1 cellular context compared by ENCODE assay signal in the genomic region with DNA sequence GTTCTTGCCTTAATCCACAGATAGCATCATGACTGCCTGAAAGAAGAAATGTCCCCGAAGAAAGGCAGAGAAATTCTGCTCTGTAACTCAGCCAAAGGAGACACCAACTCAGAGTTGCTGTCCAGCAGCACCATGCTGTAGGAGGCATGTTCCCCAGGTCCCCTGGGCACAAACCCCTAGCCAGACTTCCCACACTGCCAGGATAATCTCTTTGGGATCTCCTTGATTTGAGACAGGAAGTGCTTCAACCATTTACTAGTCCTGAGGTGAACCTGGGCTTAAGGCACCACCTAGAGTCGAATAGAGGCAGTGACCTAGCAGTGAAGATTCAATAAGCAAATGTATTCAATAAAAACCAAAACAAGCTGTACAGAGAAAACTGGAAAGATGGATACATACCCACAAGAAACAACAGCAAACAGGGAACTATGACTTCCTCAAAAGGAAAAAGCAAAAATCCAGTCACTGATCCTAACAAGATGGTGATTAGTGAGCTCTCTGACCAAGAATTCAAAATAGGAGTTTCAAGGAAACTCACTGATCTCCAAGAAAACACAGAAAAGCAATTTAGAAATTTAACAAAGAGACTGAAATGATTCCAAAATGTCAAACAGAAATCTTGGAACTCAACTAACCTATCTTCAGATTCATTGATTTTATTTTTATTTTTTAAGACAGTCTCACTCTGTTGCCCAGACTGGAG.
TF ChIP-seq lines count a peak whose summit lies in the region.

No MANE protein-coding gene starts in this region.

TF ChIP-seq in K562, 482 proteins besides CTCF, POLR2A, EP300 and RAD21 (continued from another document):
- TF ChIP-seq KAT8 (IDR thresholded peaks at IDR 0.05; ENCODE audit: low read depth) (no peak), ZNF3 (CRISPR knock-in tag; IDR thresholded peaks at IDR 0.05) (no peak), HINFP (tag; conservative IDR thresholded peaks at IDR 0.05; ENCODE audit: low read depth) (no peak), ZNF444 (CRISPR knock-in tag; IDR thresholded peaks at IDR 0.05) (no peak), NFXL1 (CRISPR knock-in tag; IDR thresholded peaks at IDR 0.05) (no peak), ZNF609 (CRISPR knock-in tag; IDR thresholded peaks at IDR 0.05; ENCODE audit: borderline replicate concordance) (no peak), RBM15 (IDR thresholded peaks at IDR 0.05; ENCODE audit: insufficient read depth, low read length) (no peak), CHCHD3 (CRISPR knock-in tag; IDR thresholded peaks at IDR 0.05) (no peak), KDM4B (IDR thresholded peaks at IDR 0.05; ENCODE audit: borderline replicate concordance in 2 of 2, low read depth in 1 of 2) (no peak), ZNF124 (CRISPR knock-in tag; IDR thresholded peaks at IDR 0.05) (no peak), SRF (CRISPR knock-in tag; IDR thresholded peaks at IDR 0.05) (no peak), PBX2 (CRISPR knock-in tag; IDR thresholded peaks at IDR 0.05; ENCODE audit: low read depth) (no peak), PBX2 (tag; conservative IDR thresholded peaks at IDR 0.05; ENCODE audit: low read depth) (no peak), SIX5 (IDR thresholded peaks at IDR 0.05; ENCODE audit: borderline replicate concordance in 1 of 2, insufficient read depth in 1 of 2, low read depth in 1 of 2, low read length in 2 of 2) (no peak), GATA2 (CRISPR knock-in tag; IDR thresholded peaks at IDR 0.05) (0 out of 2 replicates have a peak, but pooled peaks have one; percentile 41), U2AF1 (optimal IDR thresholded peaks at IDR 0.05; ENCODE audit: low read depth, low read length) (no peak), NFATC3 (IDR thresholded peaks at IDR 0.05) (no peak), BACH1 (tag; IDR thresholded peaks at IDR 0.05) (no peak), RCOR1 (IDR thresholded peaks at IDR 0.05; ENCODE audit: borderline replicate concordance in 1 of 2, low read depth in 2 of 2, low read length in 2 of 2) (no peak), ZNF324 (CRISPR knock-in tag; IDR thresholded peaks at IDR 0.05) (no peak), HMG20B (CRISPR knock-in tag; IDR thresholded peaks at IDR 0.05) (no peak), PREB (CRISPR knock-in tag; IDR thresholded peaks at IDR 0.05) (no peak), C11orf30 (IDR thresholded peaks at IDR 0.05; ENCODE audit: low read depth) (no peak), EHMT2 (IDR thresholded peaks at IDR 0.05) (0 out of 2 replicates have a peak, but pooled peaks have one; percentile 10), ZNF766 (CRISPR knock-in tag; conservative IDR thresholded peaks at IDR 0.05) (no peak)
- TF ChIP-seq, protein P1, sequence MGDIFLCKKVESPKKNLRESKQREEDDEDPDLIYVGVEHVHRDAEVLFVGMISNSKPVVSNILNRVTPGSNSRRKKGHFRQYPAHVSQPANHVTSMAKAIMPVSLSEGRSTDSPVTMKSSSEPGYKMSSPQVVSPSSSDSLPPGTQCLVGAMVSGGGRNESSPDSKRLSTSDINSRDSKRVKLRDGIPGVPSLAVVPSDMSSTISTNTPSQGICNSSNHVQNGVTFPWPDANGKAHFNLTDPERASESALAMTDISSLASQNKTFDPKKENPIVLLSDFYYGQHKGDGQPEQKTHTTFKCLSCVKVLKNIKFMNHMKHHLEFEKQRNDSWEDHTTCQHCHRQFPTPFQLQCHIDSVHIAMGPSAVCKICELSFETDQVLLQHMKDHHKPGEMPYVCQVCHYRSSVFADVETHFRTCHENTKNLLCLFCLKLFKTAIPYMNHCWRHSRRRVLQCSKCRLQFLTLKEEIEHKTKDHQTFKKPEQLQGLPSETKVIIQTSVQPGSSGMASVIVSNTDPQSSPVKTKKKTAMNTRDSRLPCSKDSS (IDR thresholded peaks at IDR 0.05; ENCODE audit: low read depth, partially characterized antibody): no peak
- TF ChIP-seq, protein P2, sequence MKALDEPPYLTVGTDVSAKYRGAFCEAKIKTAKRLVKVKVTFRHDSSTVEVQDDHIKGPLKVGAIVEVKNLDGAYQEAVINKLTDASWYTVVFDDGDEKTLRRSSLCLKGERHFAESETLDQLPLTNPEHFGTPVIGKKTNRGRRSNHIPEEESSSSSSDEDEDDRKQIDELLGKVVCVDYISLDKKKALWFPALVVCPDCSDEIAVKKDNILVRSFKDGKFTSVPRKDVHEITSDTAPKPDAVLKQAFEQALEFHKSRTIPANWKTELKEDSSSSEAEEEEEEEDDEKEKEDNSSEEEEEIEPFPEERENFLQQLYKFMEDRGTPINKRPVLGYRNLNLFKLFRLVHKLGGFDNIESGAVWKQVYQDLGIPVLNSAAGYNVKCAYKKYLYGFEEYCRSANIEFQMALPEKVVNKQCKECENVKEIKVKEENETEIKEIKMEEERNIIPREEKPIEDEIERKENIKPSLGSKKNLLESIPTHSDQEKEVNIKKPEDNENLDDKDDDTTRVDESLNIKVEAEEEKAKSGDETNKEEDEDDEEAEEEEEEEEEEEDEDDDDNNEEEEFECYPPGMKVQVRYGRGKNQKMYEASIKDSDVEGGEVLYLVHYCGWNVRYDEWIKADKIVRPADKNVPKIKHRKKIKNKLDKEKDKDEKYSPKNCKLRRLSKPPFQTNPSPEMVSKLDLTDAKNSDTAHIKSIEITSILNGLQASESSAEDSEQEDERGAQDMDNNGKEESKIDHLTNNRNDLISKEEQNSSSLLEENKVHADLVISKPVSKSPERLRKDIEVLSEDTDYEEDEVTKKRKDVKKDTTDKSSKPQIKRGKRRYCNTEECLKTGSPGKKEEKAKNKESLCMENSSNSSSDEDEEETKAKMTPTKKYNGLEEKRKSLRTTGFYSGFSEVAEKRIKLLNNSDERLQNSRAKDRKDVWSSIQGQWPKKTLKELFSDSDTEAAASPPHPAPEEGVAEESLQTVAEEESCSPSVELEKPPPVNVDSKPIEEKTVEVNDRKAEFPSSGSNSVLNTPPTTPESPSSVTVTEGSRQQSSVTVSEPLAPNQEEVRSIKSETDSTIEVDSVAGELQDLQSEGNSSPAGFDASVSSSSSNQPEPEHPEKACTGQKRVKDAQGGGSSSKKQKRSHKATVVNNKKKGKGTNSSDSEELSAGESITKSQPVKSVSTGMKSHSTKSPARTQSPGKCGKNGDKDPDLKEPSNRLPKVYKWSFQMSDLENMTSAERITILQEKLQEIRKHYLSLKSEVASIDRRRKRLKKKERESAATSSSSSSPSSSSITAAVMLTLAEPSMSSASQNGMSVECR (CRISPR knock-in tag; IDR thresholded peaks at IDR 0.05): no peak
- TF ChIP-seq, protein P3, sequence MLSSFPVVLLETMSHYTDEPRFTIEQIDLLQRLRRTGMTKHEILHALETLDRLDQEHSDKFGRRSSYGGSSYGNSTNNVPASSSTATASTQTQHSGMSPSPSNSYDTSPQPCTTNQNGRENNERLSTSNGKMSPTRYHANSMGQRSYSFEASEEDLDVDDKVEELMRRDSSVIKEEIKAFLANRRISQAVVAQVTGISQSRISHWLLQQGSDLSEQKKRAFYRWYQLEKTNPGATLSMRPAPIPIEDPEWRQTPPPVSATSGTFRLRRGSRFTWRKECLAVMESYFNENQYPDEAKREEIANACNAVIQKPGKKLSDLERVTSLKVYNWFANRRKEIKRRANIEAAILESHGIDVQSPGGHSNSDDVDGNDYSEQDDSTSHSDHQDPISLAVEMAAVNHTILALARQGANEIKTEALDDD (IDR thresholded peaks at IDR 0.05): peak; percentile 87
TF ChIP-seq in K562: peak in this region for 9.
